ENCODE assay signal across 2 cellular contexts in the genomic region with DNA sequence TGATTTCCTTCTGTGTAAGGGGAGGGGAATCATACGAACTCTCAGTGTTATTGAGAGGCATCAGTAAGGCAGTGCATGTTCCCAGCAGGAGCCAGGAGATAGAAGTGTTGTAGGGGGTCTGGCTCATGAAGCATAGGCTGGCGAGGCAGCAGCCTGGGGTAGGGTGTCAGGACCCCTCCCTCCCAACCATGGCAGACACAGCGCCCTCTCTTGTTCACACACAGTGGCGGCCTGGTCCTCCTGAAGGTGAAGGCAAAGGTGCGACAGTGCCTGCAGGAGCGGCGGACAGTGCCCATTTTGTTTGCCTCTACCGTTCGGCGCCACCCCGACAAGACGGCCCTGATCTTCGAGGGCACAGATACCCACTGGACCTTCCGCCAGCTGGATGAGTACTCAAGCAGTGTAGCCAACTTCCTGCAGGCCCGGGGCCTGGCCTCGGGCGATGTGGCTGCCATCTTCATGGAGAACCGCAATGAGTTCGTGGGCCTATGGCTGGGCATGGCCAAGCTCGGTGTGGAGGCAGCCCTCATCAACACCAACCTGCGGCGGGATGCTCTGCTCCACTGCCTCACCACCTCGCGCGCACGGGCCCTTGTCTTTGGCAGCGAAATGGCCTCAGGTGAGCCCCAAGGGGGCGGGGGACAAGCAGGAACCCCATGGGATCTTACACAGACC.
TF ChIP-seq lines count a peak whose summit lies in the region.

No MANE protein-coding gene starts in this region.

TF ChIP-seq in HepG2, 621 proteins besides CTCF, POLR2A, EP300 and RAD21:
- TF ChIP-seq ZNF761 (CRISPR knock-in tag; conservative IDR thresholded peaks at IDR 0.05) (no peak), AGO2 (optimal IDR thresholded peaks at IDR 0.05; ENCODE audit: low read depth, low read length) (peak; percentile 22), CBFB (CRISPR knock-in tag; IDR thresholded peaks at IDR 0.05) (no peak)
- TF ChIP-seq, protein P1, sequence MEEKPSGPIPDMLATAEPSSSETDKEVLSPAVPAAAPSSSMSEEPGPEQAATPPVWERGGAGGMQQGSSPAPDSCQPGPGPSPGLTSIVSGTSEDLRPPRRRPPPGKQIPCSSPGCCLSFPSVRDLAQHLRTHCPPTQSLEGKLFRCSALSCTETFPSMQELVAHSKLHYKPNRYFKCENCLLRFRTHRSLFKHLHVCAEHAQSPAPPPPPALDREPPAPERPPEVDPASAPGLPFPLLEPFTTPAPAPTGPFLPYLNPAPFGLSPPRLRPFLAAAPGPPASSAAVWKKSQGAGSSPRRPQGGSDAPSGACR (CRISPR knock-in tag; IDR thresholded peaks at IDR 0.05): no peak
- TF ChIP-seq, protein P2, sequence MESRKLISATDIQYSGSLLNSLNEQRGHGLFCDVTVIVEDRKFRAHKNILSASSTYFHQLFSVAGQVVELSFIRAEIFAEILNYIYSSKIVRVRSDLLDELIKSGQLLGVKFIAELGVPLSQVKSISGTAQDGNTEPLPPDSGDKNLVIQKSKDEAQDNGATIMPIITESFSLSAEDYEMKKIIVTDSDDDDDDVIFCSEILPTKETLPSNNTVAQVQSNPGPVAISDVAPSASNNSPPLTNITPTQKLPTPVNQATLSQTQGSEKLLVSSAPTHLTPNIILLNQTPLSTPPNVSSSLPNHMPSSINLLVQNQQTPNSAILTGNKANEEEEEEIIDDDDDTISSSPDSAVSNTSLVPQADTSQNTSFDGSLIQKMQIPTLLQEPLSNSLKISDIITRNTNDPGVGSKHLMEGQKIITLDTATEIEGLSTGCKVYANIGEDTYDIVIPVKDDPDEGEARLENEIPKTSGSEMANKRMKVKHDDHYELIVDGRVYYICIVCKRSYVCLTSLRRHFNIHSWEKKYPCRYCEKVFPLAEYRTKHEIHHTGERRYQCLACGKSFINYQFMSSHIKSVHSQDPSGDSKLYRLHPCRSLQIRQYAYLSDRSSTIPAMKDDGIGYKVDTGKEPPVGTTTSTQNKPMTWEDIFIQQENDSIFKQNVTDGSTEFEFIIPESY (CRISPR knock-in tag; IDR thresholded peaks at IDR 0.05): peak; percentile 97
TF ChIP-seq in HepG2: peak in this region for 2.

TF ChIP-seq in WTC11, 78 proteins besides CTCF, POLR2A, EP300 and RAD21:
- TF ChIP-seq, protein P3, sequence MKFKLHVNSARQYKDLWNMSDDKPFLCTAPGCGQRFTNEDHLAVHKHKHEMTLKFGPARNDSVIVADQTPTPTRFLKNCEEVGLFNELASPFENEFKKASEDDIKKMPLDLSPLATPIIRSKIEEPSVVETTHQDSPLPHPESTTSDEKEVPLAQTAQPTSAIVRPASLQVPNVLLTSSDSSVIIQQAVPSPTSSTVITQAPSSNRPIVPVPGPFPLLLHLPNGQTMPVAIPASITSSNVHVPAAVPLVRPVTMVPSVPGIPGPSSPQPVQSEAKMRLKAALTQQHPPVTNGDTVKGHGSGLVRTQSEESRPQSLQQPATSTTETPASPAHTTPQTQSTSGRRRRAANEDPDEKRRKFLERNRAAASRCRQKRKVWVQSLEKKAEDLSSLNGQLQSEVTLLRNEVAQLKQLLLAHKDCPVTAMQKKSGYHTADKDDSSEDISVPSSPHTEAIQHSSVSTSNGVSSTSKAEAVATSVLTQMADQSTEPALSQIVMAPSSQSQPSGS (CRISPR knock-in tag; IDR thresholded peaks at IDR 0.05; ENCODE audit: borderline replicate concordance, low read depth): no peak
- TF ChIP-seq TCF7 (CRISPR knock-in tag; IDR thresholded peaks at IDR 0.05; ENCODE audit: low read depth) (no peak), RELA (CRISPR knock-in tag; IDR thresholded peaks at IDR 0.05; ENCODE audit: borderline replicate concordance) (no peak), ZNF423 (CRISPR knock-in tag; IDR thresholded peaks at IDR 0.05) (no peak)
- TF ChIP-seq, protein P4, sequence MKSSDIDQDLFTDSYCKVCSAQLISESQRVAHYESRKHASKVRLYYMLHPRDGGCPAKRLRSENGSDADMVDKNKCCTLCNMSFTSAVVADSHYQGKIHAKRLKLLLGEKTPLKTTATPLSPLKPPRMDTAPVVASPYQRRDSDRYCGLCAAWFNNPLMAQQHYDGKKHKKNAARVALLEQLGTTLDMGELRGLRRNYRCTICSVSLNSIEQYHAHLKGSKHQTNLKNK (CRISPR knock-in tag; IDR thresholded peaks at IDR 0.05): no peak
